In genomic region chr20:5735845-5736530, GRCh38 we compare ENCODE assay signal across 15 cellular contexts. TPM values are rescaled to one million over a fixed set of nuclear protein-coding genes. Genes with fewer than 3 reads are reported as not detected.
A peak's percentile ranks its signal among the peaks of the same experiment; 100 is the strongest.
DNase-seq lines count a peak whose midpoint lies in the region; ATAC-seq and TF ChIP-seq lines count a peak whose summit lies in the region.
"Had no signal": no experiment of that assay in that cellular context is flagged by ENCODE, and none has a peak within 500 bp of the region (broad histone marks: within the 10 kb centered on the region; RNA-seq: fewer than 3 reads in every experiment).

No MANE protein-coding gene starts in this region.

- H3K9me3 ChIP-seq in BLaER1 (no peaks in the 10 kb centered on the region), PC-3 (ENCODE audit: low read length) (no peaks in the 10 kb centered on the region)
- H3K9me3 ChIP-seq: adrenal gland, left lung had no signal

- intact Hi-C loops in PC-3 (cut with micrococcal nuclease) = loop anchor here (5.0 kb wide), 1 partner anchor 79 kb away; no protein-coding TSS in a partner anchor
- intact Hi-C loops in left ventricle myocardium superior (cut with micrococcal nuclease) = no loop called here

- H3K27ac ChIP-seq in BLaER1 (no peak overlapping the region), GM23338 (ENCODE audit: low read depth) (no peak overlapping the region), PC-3 (ENCODE audit: low read length) (peak overlapping the region; percentile 90)
- H3K27ac ChIP-seq: dorsolateral prefrontal cortex had no signal

- CTCF ChIA-PET in PC-3 (lab: Charles Lee) = no interaction called here

- no peaks in the 10 kb centered on the region for H3F3A ChIP-seq in GM23338 (replicated peaks; ENCODE audit: low read depth)
- no peaks in the 10 kb centered on the region for H3F3A ChIP-seq in PC-3 (ENCODE audit: low read length, unreplicated experiment)

- peaks cover 7% of the 10 kb centered on the region; the same call in 2 of the 3 replicates for H3K4me1 Mint-ChIP-seq in GM23338

- DNase-seq in GM23338 (ENCODE audit: low spot score) = no peak
- no peak for DNase-seq in PC-3
- DNase-seq in left ventricle myocardium superior = no peak
- no peak for DNase-seq in nucleus accumbens (lab: John Stamatoyannopoulos, UW)
- no peak for DNase-seq in OCI-M1 (lab: John Stamatoyannopoulos, UW)
- DNase-seq in SKM-1 treated with dmso at 0.1 percent for 144 hours (lab: John Stamatoyannopoulos, UW; ENCODE audit: unreplicated experiment) = no peak
- DNase-seq: dorsolateral prefrontal cortex; KG1; left lung; NCI-H345; stimulated activated CD4-positive, alpha-beta T cell treated with anti-CD3 and anti-CD28 coated beads, Interleukin-2, amount 100 ng/mL, for 24 hours had no signal

- TF ChIP-seq CTCF in GM23338 (conservative IDR thresholded peaks at IDR 0.05; ENCODE audit: low read depth in 2 of 2) (no peak), PC-3 (conservative IDR thresholded peaks at IDR 0.05; ENCODE audit: low read depth, low read length) (no peak)

- H3K36me3 ChIP-seq in BLaER1 (no peaks in the 10 kb centered on the region), GM23338 (ENCODE audit: insufficient read depth) (no peaks in the 10 kb centered on the region), PC-3 (ENCODE audit: low read depth, low read length) (no peaks in the 10 kb centered on the region)
- H3K36me3 ChIP-seq: adrenal gland, left lung had no signal

- H2AFZ ChIP-seq in GM23338 (peak overlapping the region; percentile 66; the same call in 1 of the 2 replicates), PC-3 (ENCODE audit: low read length) (no peak overlapping the region)

- no peaks in the 10 kb centered on the region for H3K9me3 Mint-ChIP-seq in GM23338
- H3K9me3 Mint-ChIP-seq: stimulated activated memory B cell treated with anti-CD40 and anti-IgM and Interleukin-4, amounts not matched to agents 10 μg/mL and 1 μg/mL and 100 μg/mL, for 72 hours had no signal

- POLR2A ChIA-PET in PC-3 (lab: Charles Lee; ENCODE audit: unreplicated experiment) = no interaction called here

- H3K27me3 ChIP-seq in BLaER1 (no peaks in the 10 kb centered on the region), GM23338 (ENCODE audit: insufficient read depth) (no peaks in the 10 kb centered on the region), PC-3 (ENCODE audit: low read length) (no peaks in the 10 kb centered on the region)
- H3K27me3 ChIP-seq: adrenal gland, left lung had no signal

- H3K36me3 Mint-ChIP-seq in GM23338 (ENCODE audit: low read depth) = no peaks in the 10 kb centered on the region
- H3K36me3 Mint-ChIP-seq: stimulated activated memory B cell treated with anti-CD40 and anti-IgM and Interleukin-4, amounts not matched to agents 10 μg/mL and 1 μg/mL and 100 μg/mL, for 72 hours had no signal

- ATAC-seq in GM23338 = no peak
- no peak for ATAC-seq in PC-3
- ATAC-seq in left ventricle myocardium superior = peak; percentile 66
- no peak for ATAC-seq in HG03520 (IDR thresholded peaks at IDR 0.05; ENCODE audit: unreplicated experiment)
- ATAC-seq: stimulated activated memory B cell treated with anti-CD40 and anti-IgM and Interleukin-4, amounts not matched to agents 10 μg/mL and 1 μg/mL and 100 μg/mL, for 72 hours had no signal

- no peak overlapping the region for H3K27ac Mint-ChIP-seq in GM23338
- H3K27ac Mint-ChIP-seq: stimulated activated memory B cell treated with anti-CD40 and anti-IgM and Interleukin-4, amounts not matched to agents 10 μg/mL and 1 μg/mL and 100 μg/mL, for 72 hours had no signal

- H3K4me3 ChIP-seq in BLaER1 = no peak overlapping the region
- H3K4me3 ChIP-seq in GM23338 = no peak overlapping the region
- H3K4me3 ChIP-seq in PC-3 (ENCODE audit: low read length) = no peak overlapping the region
- H3K4me3 ChIP-seq: adrenal gland, dorsolateral prefrontal cortex, left lung had no signal

- H3K27me3 Mint-ChIP-seq in GM23338 (ENCODE audit: insufficient read depth, low read depth, poor library complexity) = peaks cover 1% of the 10 kb centered on the region

- H3K4me1 ChIP-seq in BLaER1 (peaks cover 24% of the 10 kb centered on the region), GM23338 (ENCODE audit: insufficient read depth) (no peaks in the 10 kb centered on the region), PC-3 (ENCODE audit: insufficient read depth, low read length) (peaks cover 33% of the 10 kb centered on the region)

- H4K20me1 ChIP-seq in BLaER1 (no peaks in the 10 kb centered on the region), GM23338 (replicated peaks; ENCODE audit: insufficient read depth) (no peaks in the 10 kb centered on the region), PC-3 (ENCODE audit: low read length) (no peaks in the 10 kb centered on the region)

- H3K9me2 ChIP-seq in GM23338 (ENCODE audit: insufficient read depth) (no peaks in the 10 kb centered on the region), PC-3 (replicated peaks; ENCODE audit: low read length) (no peaks in the 10 kb centered on the region)

- H3K9ac ChIP-seq in BLaER1 (no peak overlapping the region), PC-3 (ENCODE audit: low read length) (peak overlapping the region; percentile 75; the same call in 1 of the 2 replicates)

- H3K4me3 Mint-ChIP-seq in GM23338 = no peak overlapping the region
- H3K4me3 Mint-ChIP-seq: stimulated activated memory B cell treated with anti-CD40 and anti-IgM and Interleukin-4, amounts not matched to agents 10 μg/mL and 1 μg/mL and 100 μg/mL, for 72 hours had no signal

- H3K79me2 ChIP-seq in GM23338 (replicated peaks; ENCODE audit: insufficient read depth) (no peaks in the 10 kb centered on the region), PC-3 (ENCODE audit: low read length) (no peaks in the 10 kb centered on the region)

- BruUV-seq in PC-3 (replicated peaks; lab: Mats Ljungman, UMichigan) = no TSS peak

- peak overlapping the region; percentile 56 for H3K4me2 ChIP-seq in BLaER1
- H3K4me2 ChIP-seq in GM23338 = no peak overlapping the region
- no peak overlapping the region for H3K4me2 ChIP-seq in PC-3 (ENCODE audit: low read length)

TF ChIP-seq in GM23338, 12 proteins besides CTCF, POLR2A, EP300 and RAD21 (continues in another document):
- no peak for TF ChIP-seq STAT1 (IDR thresholded peaks at IDR 0.05; ENCODE audit: unreplicated experiment)
- no peak for TF ChIP-seq EZH2phosphoT487 (IDR thresholded peaks at IDR 0.05; ENCODE audit: unreplicated experiment)
- no peak for TF ChIP-seq ZNF331 (CRISPR knock-in tag; IDR thresholded peaks at IDR 0.05; ENCODE audit: low read depth)
- no peak for TF ChIP-seq CREB1 (CRISPR knock-in tag; IDR thresholded peaks at IDR 0.05; ENCODE audit: low read depth)
- TF ChIP-seq ZNF462 (CRISPR knock-in tag; IDR thresholded peaks at IDR 0.05) = no peak

RNA-seq across cellular contexts. Expression of gene SHLD1, which starts 14.2 kb away (rescaled TPM):
- total RNA-seq in GM23338 (2014; rRNA removed; shearing (Covaris generic)) = 1.4 and 5.2 TPM in 2 replicates
- 15.0 and 15.1 TPM in 2 replicates for polyA plus RNA-seq in GM23338 (2016; fragmentation: Nextera tagmentation; extraction: Ambion mirVana)
- total RNA-seq in PC-3 (2014; rRNA removed) = 3.4 and 5.1 TPM in 2 replicates
- total RNA-seq in left ventricle myocardium superior = 6.9 TPM
